8 cellular contexts compared by ENCODE assay signal in genomic region chr21:38352536-38353219, GRCh38.
DNase-seq lines count a peak whose midpoint lies in the region; ATAC-seq and TF ChIP-seq lines count a peak whose summit lies in the region.

No MANE protein-coding gene starts in this region.

- H3K27ac Mint-ChIP-seq in CD14-positive monocyte, result peak overlapping the region in 6 of 7 donors; percentile 83 to 94 (median 88)

- TF ChIP-seq CTCF in CD14-positive monocyte (IDR thresholded peaks at IDR 0.05) (peak; percentile 96), HL-60 (IDR thresholded peaks at IDR 0.05; ENCODE audit: insufficient read depth, low read length) (peak; percentile 40), heart left ventricle (IDR thresholded peaks at IDR 0.05) (peak; percentile 57 to 79 (median 66))

- peaks cover 35% of the 10 kb centered on the region for H3K4me1 Mint-ChIP-seq in CD14-positive monocyte

- peak overlapping the region; percentile 13 to 35 for H3K4me3 Mint-ChIP-seq in CD14-positive monocyte

- peaks cover 0 to 34% (median 0%) of the 10 kb centered on the region in 12 donors for H3K4me1 ChIP-seq in heart left ventricle

- H3K27ac ChIP-seq in HL-60 (replicated peaks) (no peak overlapping the region), heart left ventricle (peak overlapping the region in 1 of 12 donors; percentile 71)

- H3K9me3 Mint-ChIP-seq in CD14-positive monocyte, result peaks cover 0 to 2% (median under 1%) of the 10 kb centered on the region in 7 donors

- WGBS in heart left ventricle, 4 donors, result 45 to 51% (median 49%) methylated on average over 6 of the region's 6 CpGs

- H3K9me3 ChIP-seq in heart left ventricle, result no peaks in the 10 kb centered on the region

- peaks cover 0 to 4% of the 10 kb centered on the region in 2 donors for H3K36me3 Mint-ChIP-seq in CD14-positive monocyte

- no peak overlapping the region for H3K4me3 ChIP-seq in HL-60 (replicated peaks; ENCODE audit: insufficient read depth, low read length)
- no peak overlapping the region for H3K4me3 ChIP-seq in heart left ventricle

- H3K36me3 ChIP-seq in heart left ventricle, result no peaks in the 10 kb centered on the region

- intact Hi-C loops in CD14-positive monocyte (cut with micrococcal nuclease), result loop anchor here (1.0 to 10.0 kb wide), 4 partner anchors 55 to 648 kb away; no protein-coding TSS in a partner anchor
- intact Hi-C loops in heart left ventricle (cut with DNase I), result loop anchor here (1.0 to 10.0 kb wide), 10 partner anchors 132 to 678 kb away; no protein-coding TSS in a partner anchor
- intact Hi-C loops in sciatic nerve (cut with DNase I), result loop anchor here (5.0 to 10.0 kb wide), 2 partner anchors 135 to 198 kb away; no protein-coding TSS in a partner anchor

- peak; percentile 59 for DNase-seq in CD14-positive monocyte (ENCODE audit: low spot score)
- DNase-seq in HL-60 (ENCODE audit: low read depth in 1 of 2, low spot score in 1 of 2), result peak in 1 of 2 experiments; percentile 65
- peak; percentile 5 for DNase-seq in NCI-H82 treated with DMSO at 0.1 percent for 48 hours (lab: John Stamatoyannopoulos, UW; ENCODE audit: unreplicated experiment)
- peak; percentile 5 for DNase-seq in activated naive CD4-positive, alpha-beta T cell treated with Interleukin-2 at 50 U/mL for 16 hours
- peak in 3 of 5 donors; percentile 28 to 51 (median 37) for DNase-seq in heart left ventricle
- DNase-seq in sciatic nerve (ENCODE audit: low spot score), result peak; percentile 70
- no peak for DNase-seq in NCI-H1048 (lab: John Stamatoyannopoulos, UW)

- peak in 2 of 4 donors; percentile 54 for ATAC-seq in heart left ventricle
- ATAC-seq in sciatic nerve, result no peak
- no peak for ATAC-seq in GM18519 (IDR thresholded peaks at IDR 0.05; ENCODE audit: low FRiP score, unreplicated experiment)

- H3K27me3 ChIP-seq in HL-60 (ENCODE audit: insufficient read depth, poor library complexity, severe bottlenecking) (no peaks in the 10 kb centered on the region), heart left ventricle (peaks cover 0 to 7% (median 0%) of the 10 kb centered on the region in 9 donors)

- TF ChIP-seq POLR2A in heart left ventricle (IDR thresholded peaks at IDR 0.05), result no peak

- H3K27me3 Mint-ChIP-seq in CD14-positive monocyte (ENCODE audit: low read depth in 3 of 3), result peaks cover 3 to 16% (median 4%) of the 10 kb centered on the region in 3 donors

Comparison
In these comparisons a context has a peak if more than half of its experiments do, and no peak if none do; other contexts are left out.
1. CTCF ChIP-seq: peak in every context shown above with its lines; median percentile 96 in CD14-positive monocyte; 66 in heart left ventricle; 40 in HL-60.